In genomic region chr2:161049571-161049970, GRCh38 we compare ENCODE assay signal across 28 cellular contexts.
DNase-seq lines count a peak whose midpoint lies in the region; ATAC-seq and TF ChIP-seq lines count a peak whose summit lies in the region.
"Had no signal": no experiment of that assay in that cellular context is flagged by ENCODE, and none has a peak within 500 bp of the region (broad histone marks: within the 10 kb centered on the region; RNA-seq: fewer than 3 reads in every experiment).

No MANE protein-coding gene starts in this region.

- H3K27me3 ChIP-seq in WERI-Rb-1 (ENCODE audit: insufficient read depth, low read depth, severe bottlenecking) = no peaks in the 10 kb centered on the region

- no peaks in the 10 kb centered on the region for H3K36me3 ChIP-seq in WERI-Rb-1

- no peaks in the 10 kb centered on the region for H3K9me3 ChIP-seq in WERI-Rb-1 (ENCODE audit: severe bottlenecking)

- no peaks in the 10 kb centered on the region for H3K36me3 Mint-ChIP-seq in activated naive CD4-positive, alpha-beta T cell treated with anti-CD3 and anti-CD28 coated beads, Interleukin-2, amount 50 U/mL, for 72 hours
- H3K36me3 Mint-ChIP-seq: CD14-positive monocyte; CD8-positive, alpha-beta memory T cell had no signal

- TF ChIP-seq CTCF in WERI-Rb-1 (IDR thresholded peaks at IDR 0.05; ENCODE audit: low read depth, low read length) (no peak), fibroblast of mammary gland (conservative IDR thresholded peaks at IDR 0.05; ENCODE audit: control insufficient read depth, insufficient read depth, low read depth, low read length) (no peak)

- H3K9me3 Mint-ChIP-seq in activated naive CD4-positive, alpha-beta T cell treated with anti-CD3 and anti-CD28 coated beads, Interleukin-2, amount 50 U/mL, for 72 hours = no peaks in the 10 kb centered on the region
- H3K9me3 Mint-ChIP-seq: CD8-positive, alpha-beta memory T cell had no signal

- ATAC-seq in GM18861 (IDR thresholded peaks at IDR 0.05; ENCODE audit: unreplicated experiment) = no peak
- ATAC-seq in activated naive CD4-positive, alpha-beta T cell treated with anti-CD3 and anti-CD28 coated beads, Interleukin-2, amount 50 U/mL, for 72 hours = no peak
- ATAC-seq: GM12878, HepG2 had no signal

- no peak overlapping the region for H3K27ac ChIP-seq in WERI-Rb-1
- H3K27ac ChIP-seq: 22Rv1, RWPE1 had no signal

- H3K4me3 ChIP-seq in WERI-Rb-1 (ENCODE audit: low read depth, low read length) = no peak overlapping the region
- no peak overlapping the region for H3K4me3 ChIP-seq in fibroblast of mammary gland (ENCODE audit: control insufficient read depth, low read depth, low read length)
- H3K4me3 ChIP-seq: GM12878 had no signal

- DNase-seq in DMS 273 (lab: John Stamatoyannopoulos, UW; ENCODE audit: unreplicated experiment) (peak; percentile 12), DMS 273 treated with DMSO at 0.1 percent for 48 hours (lab: John Stamatoyannopoulos, UW) (no peak), WERI-Rb-1 (peak; percentile 27), fibroblast of mammary gland (ENCODE audit: low read depth) (peak; percentile 31), medulla oblongata (ENCODE audit: extremely low spot score) (no peak)
- DNase-seq in activated CD4-positive, alpha-beta T cell treated with anti-CD3 and anti-CD28 coated beads for 1 hour = no peak
- DNase-seq in activated naive CD4-positive, alpha-beta T cell treated with anti-CD3 and anti-CD28 coated beads, Interleukin-2, amount 50 U/mL, for 72 hours (ENCODE audit: low spot score in 2 of 2) = no peak
- DNase-seq: CD8-positive, alpha-beta memory T cell; DMS153; DND-41; H7; Karpas-422; NCI-H1092 treated with DMSO at 0.1 percent for 48 hours; NCI-H1436; NCI-H187; NCI-H2081 treated with DMSO at 0.1 percent for 48 hours; NCI-H2171; NCI-H226; NCI-H510A; NCI-H748 treated with DMSO at 0.1 percent for 48 hours; SHP77 had no signal

- H3K27ac Mint-ChIP-seq in activated naive CD4-positive, alpha-beta T cell treated with anti-CD3 and anti-CD28 coated beads, Interleukin-2, amount 50 U/mL, for 72 hours = no peak overlapping the region
- H3K27ac Mint-ChIP-seq: B cell; CD14-positive monocyte; CD8-positive, alpha-beta memory T cell had no signal

Comparison
In these comparisons a context has a peak if more than half of its experiments do, and no peak if none do; other contexts are left out.
1. DNase-seq: peak in DMS 273 (single experiment), WERI-Rb-1 (single experiment) and fibroblast of mammary gland (single experiment); none in DMS 273 treated with DMSO at 0.1 percent for 48 hours (single experiment), activated CD4-positive, alpha-beta T cell treated with anti-CD3 and anti-CD28 coated beads for 1 hour (single experiment), activated naive CD4-positive, alpha-beta T cell treated with anti-CD3 and anti-CD28 coated beads, Interleukin-2, amount 50 U/mL, for 72 hours (0 of 2) and medulla oblongata (single experiment).